15 cellular contexts compared by ENCODE assay signal in genomic region chr17:41140360-41141132, GRCh38. TPM values are rescaled to one million over a fixed set of nuclear protein-coding genes. Genes with fewer than 3 reads are reported as not detected.
DNase-seq lines count a peak whose midpoint lies in the region; ATAC-seq, FAIRE-seq and TF ChIP-seq lines count a peak whose summit lies in the region.
"Had no signal": no experiment of that assay in that cellular context is flagged by ENCODE, and none has a peak within 500 bp of the region (broad histone marks: within the 10 kb centered on the region; RNA-seq: fewer than 3 reads in every experiment).

TSS of gene KRTAP4-6 (minus strand) at chr17:41140544. CDS start at chr17:41140487, 57 bp downstream.

- no peak within 1 kb of the TSS for H3K27ac ChIP-seq in IMR-90 (ENCODE audit: insufficient read depth, low read length)
- H3K27ac ChIP-seq in K562 (ENCODE audit: extremely low read depth, low read depth, low read length) = no peak within 1 kb of the TSS
- peak within 1 kb of the TSS; percentile 96 for H3K27ac ChIP-seq in mesenchymal stem cell (ENCODE audit: low read length, poor library complexity, severe bottlenecking)
- H3K27ac ChIP-seq in testis = no peak within 1 kb of the TSS

- H3K27me3 ChIP-seq in IMR-90 (ENCODE audit: control insufficient read depth, insufficient read depth, low read length) (no peaks in the 10 kb centered on the region), K562 (ENCODE audit: control insufficient read depth in 2 of 2, insufficient read depth in 2 of 2, low read length in 2 of 2) (no peaks in the 10 kb centered on the region), mesenchymal stem cell (ENCODE audit: control insufficient read depth in 1 of 2, insufficient read depth in 1 of 2, low read length in 2 of 2) (no peaks in the 10 kb centered on the region), testis (no peaks in the 10 kb centered on the region)

- H2BK5ac ChIP-seq in IMR-90 (ENCODE audit: low read depth, low read length, poor library complexity, severe bottlenecking) (peak within 1 kb of the TSS; percentile 91), mesenchymal stem cell (ENCODE audit: low read depth, low read length, poor library complexity, severe bottlenecking) (peak within 1 kb of the TSS; percentile 92)

- H3K4me3 ChIP-seq in IMR-90 (ENCODE audit: insufficient read depth, low read depth, low read length) (no peak within 1 kb of the TSS), K562 (no peak within 1 kb of the TSS), mesenchymal stem cell (ENCODE audit: insufficient read depth in 1 of 2, low read depth in 1 of 2, low read length in 2 of 2) (peak within 1 kb of the TSS in 1 of 2 experiments; percentile 39), testis (no peak within 1 kb of the TSS)

- 0 out of 2 replicates have a peak within 1 kb of the TSS, but pooled peaks have one; percentile 3 for H2BK20ac ChIP-seq in IMR-90 (ENCODE audit: low read depth, low read length)

- H4K5ac ChIP-seq in IMR-90 (ENCODE audit: low read depth, low read length) = no peak within 1 kb of the TSS; the same call in 1 of the 2 replicates

- H3K4ac ChIP-seq in IMR-90 (ENCODE audit: low read depth, low read length) = no peak within 1 kb of the TSS
- no peak within 1 kb of the TSS for H3K4ac ChIP-seq in mesenchymal stem cell (ENCODE audit: low read depth in 1 of 2, low read length in 2 of 2)

- H2BK15ac ChIP-seq in IMR-90 (ENCODE audit: low read depth, low read length) (no peak within 1 kb of the TSS), mesenchymal stem cell (ENCODE audit: low read depth, poor library complexity, severe bottlenecking) (peak within 1 kb of the TSS; percentile 52)

- no peak within 1 kb of the TSS for H3K23ac ChIP-seq in IMR-90 (ENCODE audit: low read depth, low read length)
- H3K23ac ChIP-seq in mesenchymal stem cell (ENCODE audit: low read length in 2 of 2) = no peak within 1 kb of the TSS

- H3K14ac ChIP-seq in IMR-90 (replicated peaks; ENCODE audit: low read depth, low read length) (no peak within 1 kb of the TSS), mesenchymal stem cell (ENCODE audit: low read length in 2 of 2) (no peak within 1 kb of the TSS)

- no peak for TF ChIP-seq RAD21 in IMR-90 (IDR thresholded peaks at IDR 0.05; ENCODE audit: low read length)
- TF ChIP-seq RAD21 in K562 (CRISPR knock-in tag; conservative IDR thresholded peaks at IDR 0.05 in 1 of 2, IDR thresholded peaks at IDR 0.05 in 1 of 2) = no peak

- H3K9me1 ChIP-seq in IMR-90 (ENCODE audit: insufficient read depth, low read length) (no peaks in the 10 kb centered on the region), K562 (ENCODE audit: control insufficient read depth, insufficient read depth, low read length) (no peaks in the 10 kb centered on the region)

- H2AK5ac ChIP-seq in IMR-90 (ENCODE audit: low read depth, low read length) = peak within 1 kb of the TSS; percentile 23
- peak within 1 kb of the TSS; percentile 72 for H2AK5ac ChIP-seq in mesenchymal stem cell (ENCODE audit: low read length, severe bottlenecking)

- POLR2A ChIA-PET in IMR-90 (lab: Charles Lee; ENCODE audit: unreplicated experiment) = no interaction called here
- POLR2A ChIA-PET in K562 (lab: Yijun Ruan, JAX) = interaction anchor here (1.0 kb wide), 1 partner anchor 29 kb away, joined by 3 read pairs; no protein-coding TSS in a partner anchor

- intact Hi-C loops in IMR-90 (cut with micrococcal nuclease) (no loop called here), K562 (cut with micrococcal nuclease) (no loop called here), testis (cut with DNase I; ENCODE audit: low total_unique reads) (no loop called here)

- no peak within 1 kb of the TSS for H2BK12ac ChIP-seq in mesenchymal stem cell (ENCODE audit: low read length in 2 of 2)

- no peaks in the 10 kb centered on the region for H3K79me2 ChIP-seq in K562 (ENCODE audit: control insufficient read depth, insufficient read depth, low read length)

- no peak within 1 kb of the TSS for H2AK9ac ChIP-seq in IMR-90 (replicated peaks; ENCODE audit: low read depth, low read length, poor library complexity)

- peak; percentile 56; the same call in 1 of the 2 replicates for ATAC-seq in IMR-90 (ENCODE audit: low read depth)
- no peak for ATAC-seq in K562
- no peak for ATAC-seq in HG03439 (IDR thresholded peaks at IDR 0.05; ENCODE audit: unreplicated experiment)
- no peak for ATAC-seq in HG02763 (IDR thresholded peaks at IDR 0.05; ENCODE audit: unreplicated experiment)
- ATAC-seq in HG02973 (IDR thresholded peaks at IDR 0.05; ENCODE audit: unreplicated experiment) = no peak

- H2BK120ac ChIP-seq in IMR-90 (ENCODE audit: low read depth, low read length) (peak within 1 kb of the TSS; percentile 3; the same call in 1 of the 2 replicates), mesenchymal stem cell (ENCODE audit: low read depth, low read length) (no peak within 1 kb of the TSS)

- H2AFZ ChIP-seq in IMR-90 (replicated peaks; ENCODE audit: low read length, poor library complexity) (no peak within 1 kb of the TSS), K562 (ENCODE audit: low read depth, low read length) (no peak within 1 kb of the TSS), mesenchymal stem cell (ENCODE audit: low read depth, low read length) (no peak within 1 kb of the TSS)

- H3K9me3 ChIP-seq in IMR-90 (ENCODE audit: control insufficient read depth, insufficient read depth, low read length) = peaks cover 5% of the 10 kb centered on the region
- no peaks in the 10 kb centered on the region for H3K9me3 ChIP-seq in K562 (replicated peaks; ENCODE audit: control insufficient read depth, insufficient read depth, low read depth, low read length)
- H3K9me3 ChIP-seq in mesenchymal stem cell (ENCODE audit: control insufficient read depth, low read length) = peaks cover 23% of the 10 kb centered on the region
- H3K9me3 ChIP-seq in testis = no peaks in the 10 kb centered on the region

- H4K20me1 ChIP-seq in IMR-90 (ENCODE audit: insufficient read depth, low read length) = no peaks in the 10 kb centered on the region
- H4K20me1 ChIP-seq in K562 (replicated peaks; ENCODE audit: control insufficient read depth, insufficient read depth, low read length) = no peaks in the 10 kb centered on the region

- H4K91ac ChIP-seq in IMR-90 (ENCODE audit: insufficient read depth, low read depth, low read length) (no peak within 1 kb of the TSS), mesenchymal stem cell (ENCODE audit: low read length) (peak within 1 kb of the TSS; percentile 18)

- no peak for TF ChIP-seq POLR2A in IMR-90 (IDR thresholded peaks at IDR 0.05; ENCODE audit: low read depth, low read length)
- TF ChIP-seq POLR2A in K562 (conservative IDR thresholded peaks at IDR 0.05) = no peak
- TF ChIP-seq POLR2A in testis (IDR thresholded peaks at IDR 0.05) = no peak

- DNase-seq in AG20443 (ENCODE audit: low spot score) (peak; percentile 66), IMR-90 (peak; percentile 86), K562 (ENCODE audit: extremely low read depth in 1 of 4, low spot score in 3 of 4) (no peak), mesenchymal stem cell (peak; percentile 9), testis (no peak)
- DNase-seq: activated CD4-positive, alpha-beta memory T cell treated with anti-CD3 and anti-CD28 coated beads, Interleukin-2, amount 10 ng/mL, durations not matched to agents 7 days and 5 days; activated naive CD4-positive, alpha-beta T cell treated with anti-CD3 and anti-CD28 coated beads for 36 hours; CD4-positive, CD25-positive, alpha-beta regulatory T cell; cerebellar nuclear complex; foreskin melanocyte; NCI-H1694 treated with DMSO at 0.1 percent for 48 hours had no signal

- H4K8ac ChIP-seq in IMR-90 (ENCODE audit: low read depth in 2 of 2, low read length in 2 of 2) = peak within 1 kb of the TSS; percentile 3 to 33; a peak in 2 of 4 replicates
- H4K8ac ChIP-seq in mesenchymal stem cell (ENCODE audit: low read length) = no peak within 1 kb of the TSS

- H3K79me1 ChIP-seq in IMR-90 (ENCODE audit: low read depth in 1 of 2, low read length in 2 of 2) (no peaks in the 10 kb centered on the region), mesenchymal stem cell (replicated peaks; ENCODE audit: low read length, poor library complexity, severe bottlenecking) (no peaks in the 10 kb centered on the region)

- CTCF ChIA-PET in IMR-90 (lab: Yijun Ruan, JAX) = no interaction called here
- CTCF ChIA-PET in K562 (lab: Yijun Ruan, JAX; ENCODE audit: low intra/inter-chr PET ratio) = no interaction called here

- no peak for TF ChIP-seq CTCF in IMR-90 (conservative IDR thresholded peaks at IDR 0.05; ENCODE audit: low read depth, low read length)
- TF ChIP-seq CTCF in K562 (IDR thresholded peaks at IDR 0.05 in 2 of 3, conservative IDR thresholded peaks at IDR 0.05 in 1 of 3; ENCODE audit: insufficient read depth in 2 of 3, low read depth in 1 of 3, low read length in 3 of 3) = no peak
- TF ChIP-seq CTCF in testis (IDR thresholded peaks at IDR 0.05) = no peak

- no peak for FAIRE-seq in K562 (lab: Jason Lieb, UNC)

- no peaks in the 10 kb centered on the region; the same call in 1 of the 2 replicates for H3K4me1 ChIP-seq in IMR-90 (ENCODE audit: control insufficient read depth, insufficient read depth, low read length)
- no peaks in the 10 kb centered on the region for H3K4me1 ChIP-seq in K562 (replicated peaks in 1 of 2; ENCODE audit: control insufficient read depth in 2 of 2, insufficient read depth in 2 of 2, low read length in 2 of 2)
- H3K4me1 ChIP-seq in mesenchymal stem cell (ENCODE audit: control insufficient read depth, insufficient read depth, low read depth, low read length) = peaks cover 8% of the 10 kb centered on the region
- no peaks in the 10 kb centered on the region for H3K4me1 ChIP-seq in testis

- no peak within 1 kb of the TSS for H3K9ac ChIP-seq in IMR-90 (ENCODE audit: low read depth, low read length)
- no peak within 1 kb of the TSS for H3K9ac ChIP-seq in K562 (ENCODE audit: insufficient read depth in 1 of 2, low read depth in 2 of 2, low read length in 2 of 2)
- H3K9ac ChIP-seq in mesenchymal stem cell (ENCODE audit: low read length) = no peak within 1 kb of the TSS

- in situ Hi-C loops in IMR-90 (cut with MboI; ENCODE audit: low sequenced_read_pairs) (no loop called here), K562 (cut with MboI) (no loop called here)

- H3K18ac ChIP-seq in IMR-90 (ENCODE audit: low read depth, low read length) = no peak within 1 kb of the TSS; the same call in 1 of the 2 replicates
- no peak within 1 kb of the TSS for H3K18ac ChIP-seq in mesenchymal stem cell (ENCODE audit: low read depth in 1 of 2, low read length in 2 of 2)

- WGBS in IMR-90 (ENCODE audit: extremely low coverage in 2 of 2, insufficient read length in 1 of 2), 2 experiments = 100% methylated on average over 1 of the region's 6 CpGs; no CpG with 5 or more reads in 1 of the 2 experiments
- 0% methylated on average over 6 of the region's 6 CpGs for WGBS in K562 (ENCODE audit: insufficient coverage, low coverage, missing lambda C conversion rate)
- 84% methylated on average over 5 of the region's 6 CpGs for WGBS in mesenchymal stem cell
- 76 to 84% methylated on average over 4 to 6 of the region's 6 CpGs for WGBS in testis, 2 donors

- no peak within 1 kb of the TSS for H3K56ac ChIP-seq in IMR-90 (ENCODE audit: extremely low read depth, insufficient read depth, low read length)

- BruUV-seq in IMR-90 (replicated peaks; lab: Mats Ljungman, UMichigan) (no TSS peak), K562 (replicated peaks; lab: Mats Ljungman, UMichigan) (no TSS peak)

- dilution Hi-C loops in IMR-90 (cut with HindIII; ENCODE audit: low sequenced_read_pairs, unreplicated experiment) = no loop called here

- no peak for TF ChIP-seq EP300 in K562 (IDR thresholded peaks at IDR 0.05; ENCODE audit: low read length)

- H3K36me3 ChIP-seq in IMR-90 (ENCODE audit: control insufficient read depth, insufficient read depth, low read length) (no peaks in the 10 kb centered on the region), K562 (ENCODE audit: control insufficient read depth, insufficient read depth, low read length) (no peaks in the 10 kb centered on the region), mesenchymal stem cell (ENCODE audit: control insufficient read depth in 1 of 2, insufficient read depth in 2 of 2, low read depth in 1 of 2, low read length in 2 of 2) (peaks cover 0 to 6% of the 10 kb centered on the region in 2 experiments), testis (ENCODE audit: low read depth, missing control alignments) (no peaks in the 10 kb centered on the region)

- H3K4me2 ChIP-seq in IMR-90 (ENCODE audit: low read depth, low read length) (no peak within 1 kb of the TSS), K562 (ENCODE audit: insufficient read depth, low read length) (no peak within 1 kb of the TSS), mesenchymal stem cell (ENCODE audit: low read length, poor library complexity, severe bottlenecking) (no peak within 1 kb of the TSS)

RNA-seq across cellular contexts. Expression of gene KRTAP4-6, which starts in this region (rescaled TPM):
- not detected in 2 replicates for total RNA-seq in IMR-90 (2012; rRNA removed)
- not detected in 2 replicates for polyA plus RNA-seq in IMR-90 (2012; rRNA removed)
- polyA plus RNA-seq in IMR-90 (2012; cell fraction: cytosol; rRNA removed) = not detected in 2 replicates
- polyA plus RNA-seq in IMR-90 (2012; cell fraction: nucleus; rRNA removed; ENCODE audit: low replicate concordance) = not detected in 2 replicates
- total RNA-seq in K562 (2011; cell fraction: chromatin; rRNA removed; ENCODE audit: low replicate concordance) = not detected in 2 replicates
- total RNA-seq in K562 (2011; cell fraction: nucleolus; rRNA removed) = not detected in 2 replicates
- total RNA-seq in K562 (2011; cell fraction: nucleoplasm; rRNA removed) = not detected in 2 replicates
- total RNA-seq in K562 (2014; rRNA removed) = not detected in 2 replicates
- not detected in 2 replicates for total RNA-seq in K562 (2014; rRNA removed; fragmentation: Illumina TruSeq; extraction: Trizol)
- total RNA-seq in K562 (2015; rRNA removed; fragmentation: Illumina TruSeq; extraction: Trizol) = not detected in 2 replicates
- not detected in 2 replicates for total RNA-seq in K562 (2021)
- not detected in 2 replicates for polyA plus RNA-seq in K562 (2011; rRNA removed)
- polyA plus RNA-seq in K562 (2011; cell fraction: cytosol; rRNA removed) = not detected in 2 replicates
- polyA plus RNA-seq in K562 (2011; cell fraction: nucleus; rRNA removed) = not detected in 2 replicates
- not detected in 2 replicates for polyA plus RNA-seq in K562 (2012)
- polyA plus RNA-seq in K562 (2014; fragmentation: Illumina TruSeq; extraction: Trizol) = not detected in 2 replicates
- polyA plus RNA-seq in K562 (2014; fragmentation: Nextera tagmentation; extraction: Ambion mirVana) = not detected
- not detected in 2 replicates for polyA plus RNA-seq in K562 (2014; rRNA removed)
- not detected in 2 replicates for polyA minus RNA-seq in K562 (2011; rRNA and poly(A)+ RNA removed)
- polyA minus RNA-seq in K562 (2011; cell fraction: cytosol; rRNA and poly(A)+ RNA removed) = not detected in 2 replicates
- polyA minus RNA-seq in K562 (2011; cell fraction: nucleus; rRNA and poly(A)+ RNA removed) = not detected in 2 replicates
- not detected for polyA plus RNA-seq in mesenchymal stem cell (2013, experiment 1 of 2)
- not detected for polyA plus RNA-seq in mesenchymal stem cell (2013, experiment 2 of 2)
- total RNA-seq in testis = not detected
- polyA plus RNA-seq in testis (ENCODE audit: insufficient read depth, low read depth, low replicate concordance) = not detected
- total RNA-seq: activated CD4-positive, alpha-beta memory T cell treated with anti-CD3 and anti-CD28 coated beads, Interleukin-2, amount 10 ng/mL, durations not matched to agents 7 days and 5 days; activated naive CD4-positive, alpha-beta T cell treated with anti-CD3 and anti-CD28 coated beads for 36 hours; CD4-positive, CD25-positive, alpha-beta regulatory T cell; T-helper 2 cell treated with Interferon-gamma antibody and Interleukin-4, amounts not matched to agents 100 ng/mL and 5 ng/mL, for 36 hours had no signal
- polyA plus RNA-seq: CD4-positive, CD25-positive, alpha-beta regulatory T cell had no signal

Comparison
In these comparisons a context has a peak if more than half of its experiments do, and no peak if none do; other contexts are left out.
1. Peak in DNase-seq and ATAC-seq in IMR-90; RNA of the gene not detected or under 1 TPM.
2. DNase-seq: peak in AG20443 (single experiment) and mesenchymal stem cell (single experiment); none in K562 (0 of 4) and testis (single experiment).